ENCODE assay signal across 8 cellular contexts in genomic region chr2:24083567-24084385, GRCh38. TPM values are rescaled to one million over a fixed set of nuclear protein-coding genes. Genes with fewer than 3 reads are reported as not detected.
DNase-seq lines count a peak whose midpoint lies in the region; ATAC-seq and TF ChIP-seq lines count a peak whose summit lies in the region.

No MANE protein-coding gene starts in this region.

- H3K9ac ChIP-seq in Karpas-422 (ENCODE audit: low read length): peak overlapping the region; percentile 84

- H3K4me3 ChIP-seq in H7 (ENCODE audit: insufficient read depth, low read depth, low read length): peak overlapping the region; percentile 75
- H3K4me3 ChIP-seq in Karpas-422 (ENCODE audit: low read length): peak overlapping the region; percentile 70

- H3K27me3 ChIP-seq in H7 (ENCODE audit: control insufficient read depth, insufficient read depth, low read length) (no peaks in the 10 kb centered on the region), Karpas-422 (ENCODE audit: low read length) (no peaks in the 10 kb centered on the region)

- H3K9me2 ChIP-seq in Karpas-422 (replicated peaks; ENCODE audit: insufficient read depth, low read length): no peaks in the 10 kb centered on the region

- H2AFZ ChIP-seq in Karpas-422 (ENCODE audit: low read length): peak overlapping the region; percentile 90; the same call in 1 of the 2 replicates

- H3K27me3 Mint-ChIP-seq in chondrocyte (ENCODE audit: low read depth): no peaks in the 10 kb centered on the region
- no peaks in the 10 kb centered on the region for H3K27me3 Mint-ChIP-seq in stimulated activated naive CD8-positive, alpha-beta T cell treated with anti-CD3 and anti-CD28 coated beads, Interleukin-15, amount 100 ng/mL, for 72 hours

- peaks cover 18% of the 10 kb centered on the region for H3K4me1 ChIP-seq in Karpas-422 (ENCODE audit: low read length)

- TF ChIP-seq POLR2A in Raji (IDR thresholded peaks at IDR 0.05; ENCODE audit: insufficient read depth, low read depth, low read length): peak; percentile 68

- H3K4me3 Mint-ChIP-seq in chondrocyte (ENCODE audit: unreplicated experiment): peak overlapping the region; percentile 95
- peak overlapping the region; percentile 85 to 90 for H3K4me3 Mint-ChIP-seq in stimulated activated naive CD8-positive, alpha-beta T cell treated with anti-CD3 and anti-CD28 coated beads, Interleukin-15, amount 100 ng/mL, for 72 hours

- peak; percentile 39 for DNase-seq in stimulated activated CD4-positive, alpha-beta T cell treated with anti-CD3 and anti-CD28 coated beads, Interleukin-4, amount 100 ng/mL, for 24 hours
- DNase-seq in stimulated activated CD4-positive, alpha-beta T cell treated with anti-CD3 and anti-CD28 coated beads, Interleukin-12 subunit alpha, Interleukin-12 subunit beta, amount 100 ng/mL, for 4 hours: no peak
- DNase-seq in H7 (peak; percentile 90), Karpas-422 (peak; percentile 98), chondrocyte (ENCODE audit: low spot score) (no peak), left lobe of liver (ENCODE audit: low spot score) (no peak)
- peak in 1 of 2 donors; percentile 63 for DNase-seq in stimulated activated naive CD8-positive, alpha-beta T cell treated with anti-CD3 and anti-CD28 coated beads, Interleukin-15, amount 100 ng/mL, for 72 hours

- TF ChIP-seq CTCF in chondrocyte (IDR thresholded peaks at IDR 0.05): no peak

- H3K36me3 ChIP-seq in H7 (replicated peaks; ENCODE audit: control insufficient read depth, insufficient read depth, low read length): peaks cover 15% of the 10 kb centered on the region
- H3K36me3 ChIP-seq in Karpas-422 (ENCODE audit: insufficient read depth, low read length): no peaks in the 10 kb centered on the region; the same call in 1 of the 2 replicates

- ATAC-seq in left lobe of liver: peak; percentile 82
- peak; percentile 74 for ATAC-seq in stimulated activated naive CD8-positive, alpha-beta T cell treated with anti-CD3 and anti-CD28 coated beads, Interleukin-15, amount 100 ng/mL, for 72 hours

- H3K27ac Mint-ChIP-seq in chondrocyte (ENCODE audit: unreplicated experiment): peak overlapping the region; percentile 95
- H3K27ac Mint-ChIP-seq in stimulated activated naive CD8-positive, alpha-beta T cell treated with anti-CD3 and anti-CD28 coated beads, Interleukin-15, amount 100 ng/mL, for 72 hours: peak overlapping the region; percentile 30 to 62

- H3K36me3 Mint-ChIP-seq in chondrocyte (ENCODE audit: low read depth): peaks cover 18% of the 10 kb centered on the region

- H3K4me1 Mint-ChIP-seq in chondrocyte (ENCODE audit: low read depth): peaks cover 23% of the 10 kb centered on the region
- H3K4me1 Mint-ChIP-seq in stimulated activated naive CD8-positive, alpha-beta T cell treated with anti-CD3 and anti-CD28 coated beads, Interleukin-15, amount 100 ng/mL, for 72 hours: peaks cover 11% of the 10 kb centered on the region

- no peaks in the 10 kb centered on the region for H3K79me2 ChIP-seq in Karpas-422 (ENCODE audit: low read length)

- H4K20me1 ChIP-seq in Karpas-422 (ENCODE audit: insufficient read depth, low read depth, low read length): no peaks in the 10 kb centered on the region

- no peaks in the 10 kb centered on the region for H3K9me3 Mint-ChIP-seq in chondrocyte (ENCODE audit: low read depth)
- no peaks in the 10 kb centered on the region for H3K9me3 Mint-ChIP-seq in stimulated activated naive CD8-positive, alpha-beta T cell treated with anti-CD3 and anti-CD28 coated beads, Interleukin-15, amount 100 ng/mL, for 72 hours

- H3K9me3 ChIP-seq in Karpas-422 (ENCODE audit: low read length): no peaks in the 10 kb centered on the region

- peak overlapping the region; percentile 93 for H3K27ac ChIP-seq in Karpas-422 (ENCODE audit: low read length)

- H3K4me2 ChIP-seq in Karpas-422 (ENCODE audit: low read depth, low read length, poor library complexity, severe bottlenecking): peak overlapping the region; percentile 97

RNA-seq across cellular contexts. Expression of gene TP53I3, which starts 0.9 kb away (rescaled TPM):
- 21.1 and 34.1 TPM in 2 replicates for total RNA-seq in H7 (2014; rRNA removed; shearing (Covaris generic))
- 3.4 and 13.5 TPM in 2 replicates for total RNA-seq in Karpas-422 (2014; rRNA removed; shearing (Covaris generic); ENCODE audit: low replicate concordance)
- total RNA-seq in chondrocyte (48.6 to 56.7 TPM (median 51.7 TPM) in 3 replicates), left lobe of liver (8.0 TPM)

RNA-seq across cellular contexts. Expression of gene SF3B6, which starts 7.7 kb away (rescaled TPM):
- 125 and 181 TPM in 2 replicates for total RNA-seq in H7 (2014; rRNA removed; shearing (Covaris generic))
- 181 and 285 TPM in 2 replicates for total RNA-seq in Karpas-422 (2014; rRNA removed; shearing (Covaris generic); ENCODE audit: low replicate concordance)
- total RNA-seq in chondrocyte (67.0 to 81.9 TPM (median 72.0 TPM) in 3 replicates), left lobe of liver (28.1 TPM)

RNA-seq across cellular contexts. Expression of gene FKBP1B, which starts 34.2 kb away (rescaled TPM):
- 40.5 and 43.5 TPM in 2 replicates for total RNA-seq in H7 (2014; rRNA removed; shearing (Covaris generic))
- total RNA-seq in Karpas-422 (2014; rRNA removed; shearing (Covaris generic); ENCODE audit: low replicate concordance): 0.71 and 3.6 TPM in 2 replicates
- total RNA-seq in chondrocyte (10.4 to 18.2 TPM (median 16.2 TPM) in 3 replicates), left lobe of liver (9.5 TPM)

RNA-seq across cellular contexts. Expression of gene WDCP, which starts 36.6 kb away (rescaled TPM):
- total RNA-seq in H7 (2014; rRNA removed; shearing (Covaris generic)): 21.8 and 22.8 TPM in 2 replicates
- 8.8 and 24.3 TPM in 2 replicates for total RNA-seq in Karpas-422 (2014; rRNA removed; shearing (Covaris generic); ENCODE audit: low replicate concordance)
- total RNA-seq in chondrocyte (10.6 to 12.6 TPM (median 12.5 TPM) in 3 replicates), left lobe of liver (6.8 TPM)

RNA-seq across cellular contexts. Expression of gene PFN4, which starts 39.4 kb away (rescaled TPM):
- total RNA-seq in H7 (2014; rRNA removed; shearing (Covaris generic)): not detected in 2 replicates
- 2.1 TPM in 1 of 2 replicates, not detected in the other for total RNA-seq in Karpas-422 (2014; rRNA removed; shearing (Covaris generic); ENCODE audit: low replicate concordance)
- 1.3 to 1.4 TPM (median 1.3 TPM) in 3 replicates for total RNA-seq in chondrocyte
- 0.45 TPM for total RNA-seq in left lobe of liver

Comparison
In these comparisons a context has a peak if more than half of its experiments do, and no peak if none do; other contexts are left out.
1. DNase-seq: peak in stimulated activated CD4-positive, alpha-beta T cell treated with anti-CD3 and anti-CD28 coated beads, Interleukin-4, amount 100 ng/mL, for 24 hours (single experiment), H7 (single experiment) and Karpas-422 (single experiment); none in stimulated activated CD4-positive, alpha-beta T cell treated with anti-CD3 and anti-CD28 coated beads, Interleukin-12 subunit alpha, Interleukin-12 subunit beta, amount 100 ng/mL, for 4 hours (single experiment), chondrocyte (single experiment) and left lobe of liver (single experiment).